In genomic region chr15:57555270-57555669, GRCh38 we compare ENCODE assay signal across 15 cellular contexts. TPM values are rescaled to one million over a fixed set of nuclear protein-coding genes. Genes with fewer than 3 reads are reported as not detected.
DNase-seq lines count a peak whose midpoint lies in the region; TF ChIP-seq lines count a peak whose summit lies in the region.
"Had no signal": no experiment of that assay in that cellular context is flagged by ENCODE, and none has a peak within 500 bp of the region (broad histone marks: within the 10 kb centered on the region; RNA-seq: fewer than 3 reads in every experiment).

No MANE protein-coding gene starts in this region.

- H3K36me3 Mint-ChIP-seq in osteocyte (ENCODE audit: unreplicated experiment) = no peaks in the 10 kb centered on the region
- no peaks in the 10 kb centered on the region for H3K36me3 Mint-ChIP-seq in activated naive CD4-positive, alpha-beta T cell treated with anti-CD3 and anti-CD28 coated beads for 36 hours (ENCODE audit: low read depth)

- no peak for TF ChIP-seq CTCF in RWPE1 (conservative IDR thresholded peaks at IDR 0.05; ENCODE audit: low read depth)
- no peak for TF ChIP-seq CTCF in osteocyte (IDR thresholded peaks at IDR 0.05)

- no peak overlapping the region for H3K4me3 Mint-ChIP-seq in osteocyte (ENCODE audit: unreplicated experiment)
- no peak overlapping the region for H3K4me3 Mint-ChIP-seq in activated naive CD4-positive, alpha-beta T cell treated with anti-CD3 and anti-CD28 coated beads for 36 hours
- H3K4me3 Mint-ChIP-seq: HFFc6 had no signal

- DNase-seq in DMS 273 treated with DMSO at 0.1 percent for 48 hours (lab: John Stamatoyannopoulos, UW) (peak; percentile 79), RWPE1 (ENCODE audit: low spot score) (no peak), fibroblast of gingiva (ENCODE audit: low read depth) (peak; percentile 39), osteocyte (ENCODE audit: extremely low spot score, unreplicated experiment) (peak; percentile 49), NCI-H1105 treated with DMSO at 0.1 percent for 48 hours (lab: John Stamatoyannopoulos, UW) (no peak), NCI-H2227 (lab: John Stamatoyannopoulos, UW; ENCODE audit: unreplicated experiment) (no peak), amygdala (lab: John Stamatoyannopoulos, UW) (no peak)
- no peak for DNase-seq in activated naive CD4-positive, alpha-beta T cell treated with anti-CD3 and anti-CD28 coated beads for 36 hours
- DNase-seq: cerebellar nuclear complex; HFFc6; NCI-H1436; NK-92 treated with Interleukin-12 subunit alpha and Interleukin-12 subunit beta, amount 100 ng/mL, for 24 hours; T-helper 1 cell had no signal

- peak overlapping the region; percentile 89 for H3K27ac ChIP-seq in RWPE1
- H3K27ac ChIP-seq: BLaER1, neutrophil had no signal

- POLR2A ChIA-PET in RWPE1 (lab: Yijun Ruan, JAX; ENCODE audit: low non-redundant PET) = no interaction called here

- H3K27me3 Mint-ChIP-seq in osteocyte (ENCODE audit: unreplicated experiment) = no peaks in the 10 kb centered on the region
- H3K27me3 Mint-ChIP-seq in activated naive CD4-positive, alpha-beta T cell treated with anti-CD3 and anti-CD28 coated beads for 36 hours (ENCODE audit: low read depth) = no peaks in the 10 kb centered on the region

- H3K27ac Mint-ChIP-seq in osteocyte (ENCODE audit: unreplicated experiment) = peak overlapping the region; percentile 51
- no peak overlapping the region for H3K27ac Mint-ChIP-seq in activated naive CD4-positive, alpha-beta T cell treated with anti-CD3 and anti-CD28 coated beads for 36 hours
- H3K27ac Mint-ChIP-seq: HFFc6 had no signal

- H3K4me1 Mint-ChIP-seq in osteocyte (ENCODE audit: unreplicated experiment) = peaks cover 51% of the 10 kb centered on the region
- peaks cover 2% of the 10 kb centered on the region for H3K4me1 Mint-ChIP-seq in activated naive CD4-positive, alpha-beta T cell treated with anti-CD3 and anti-CD28 coated beads for 36 hours (ENCODE audit: low read depth)

- intact Hi-C loops in activated naive CD4-positive, alpha-beta T cell treated with anti-CD3 and anti-CD28 coated beads for 36 hours (cut with micrococcal nuclease) = no loop called here

- CTCF ChIA-PET in RWPE1 (lab: Yijun Ruan, JAX) = no interaction called here
- CTCF ChIA-PET in activated naive CD4-positive, alpha-beta T cell treated with anti-CD3 and anti-CD28 coated beads for 36 hours (lab: Charles Lee) = interaction anchor here (1.0 to 1.1 kb wide), 2 partner anchors 13 to 305 kb away, joined by 3 to 4 read pairs; no protein-coding TSS in a partner anchor

- H3K9me3 Mint-ChIP-seq in osteocyte (ENCODE audit: unreplicated experiment) = no peaks in the 10 kb centered on the region
- H3K9me3 Mint-ChIP-seq in activated naive CD4-positive, alpha-beta T cell treated with anti-CD3 and anti-CD28 coated beads for 36 hours = no peaks in the 10 kb centered on the region
- H3K9me3 Mint-ChIP-seq: HFFc6 had no signal

RNA-seq across cellular contexts. Expression of gene MYZAP, which starts 36.4 kb away (rescaled TPM):
- total RNA-seq in osteocyte = 1.4 and 1.5 TPM in 2 replicates
- under 1 TPM; 0.38 to 0.40 TPM for total RNA-seq in activated naive CD4-positive, alpha-beta T cell treated with anti-CD3 and anti-CD28 coated beads for 36 hours

Comparison
In these comparisons a context has a peak if more than half of its experiments do, and no peak if none do; other contexts are left out.
1. DNase-seq: peak in DMS 273 treated with DMSO at 0.1 percent for 48 hours (single experiment), fibroblast of gingiva (single experiment) and osteocyte (single experiment); none in RWPE1 (single experiment), NCI-H1105 treated with DMSO at 0.1 percent for 48 hours (single experiment), activated naive CD4-positive, alpha-beta T cell treated with anti-CD3 and anti-CD28 coated beads for 36 hours (single experiment), NCI-H2227 (single experiment) and amygdala (0 of 56).